27 cellular contexts compared by ENCODE assay signal in the genomic region with DNA sequence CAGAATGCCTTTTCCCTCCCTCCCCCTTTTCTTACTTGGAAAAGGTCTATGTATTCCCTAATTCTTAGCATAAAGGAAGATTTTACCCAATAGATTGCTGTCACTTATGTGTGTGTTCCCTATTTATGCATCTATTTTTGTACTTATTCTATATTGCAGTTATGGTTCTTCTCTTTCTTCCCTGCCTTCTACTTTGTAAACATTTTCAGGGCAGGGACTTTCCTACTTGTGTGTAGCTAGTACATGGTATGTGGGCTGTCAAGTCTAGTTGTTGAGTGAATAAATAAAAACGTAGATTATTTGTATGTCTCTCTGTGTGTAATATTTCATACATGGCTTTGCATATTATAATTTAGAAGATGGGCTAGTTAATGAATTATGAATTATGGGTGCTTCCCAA. TPM values are rescaled to one million over a fixed set of nuclear protein-coding genes. Genes with fewer than 3 reads are reported as not detected.
DNase-seq lines count a peak whose midpoint lies in the region; ATAC-seq, FAIRE-seq and TF ChIP-seq lines count a peak whose summit lies in the region.
"Had no signal": no experiment of that assay in that cellular context is flagged by ENCODE, and none has a peak within 500 bp of the region (broad histone marks: within the 10 kb centered on the region; RNA-seq: fewer than 3 reads in every experiment).

No MANE protein-coding gene starts in this region.

- SMC1A ChIA-PET in GM12878 (lab: Charles Lee; ENCODE audit: uncharacterized antibody, unreplicated experiment): interaction anchor here (0.8 to 2.1 kb wide), 6 partner anchors 9 to 289 kb away, joined by 3 to 6 read pairs (median 4); no protein-coding TSS in a partner anchor

- no peak overlapping the region for H2AFZ ChIP-seq in GM12878 (ENCODE audit: control insufficient read depth, low read depth, low read length)

- peaks cover 53% of the 10 kb centered on the region for H3K79me2 ChIP-seq in GM12878 (ENCODE audit: control insufficient read depth, insufficient read depth, low read length)

- TF ChIP-seq CTCF in HEK293 (tag by site-specific recombination; IDR thresholded peaks at IDR 0.05) (no peak), GM12878 (IDR thresholded peaks at IDR 0.05 in 2 of 3, conservative IDR thresholded peaks at IDR 0.05 in 1 of 3; ENCODE audit: control insufficient read depth in 2 of 3, extremely low read depth in 1 of 3, insufficient read depth in 1 of 3, low read depth in 3 of 3, low read length in 3 of 3) (no peak), fibroblast of villous mesenchyme (IDR thresholded peaks at IDR 0.05; ENCODE audit: insufficient read depth, low read depth, low read length) (no peak)

- peak; percentile 71 for ATAC-seq in GM12878
- ATAC-seq in GM21515 (IDR thresholded peaks at IDR 0.05; ENCODE audit: unreplicated experiment): no peak
- ATAC-seq: A549; CD8-positive, alpha-beta T cell; T-cell had no signal

- POLR2A ChIA-PET in HEK293 (lab: Yijun Ruan, JAX) (interaction anchor here (1.7 kb wide), 1 partner anchor 45 kb away, joined by 9 read pairs; the partner anchor contains the start of gene PSMD14), GM12878 (lab: Charles Lee) (interaction anchor here (1.0 to 1.5 kb wide), 2 partner anchors 10 to 45 kb away, joined by 3 to 7 read pairs; partner anchors contain the start of gene PSMD14)

- H3K36me3 ChIP-seq in HEK293 (ENCODE audit: control insufficient read depth in 2 of 2, insufficient read depth in 1 of 2, low read length in 2 of 2) (no peaks in the 10 kb centered on the region), GM12878 (ENCODE audit: control insufficient read depth in 2 of 2, insufficient read depth in 2 of 2, low read length in 1 of 2) (peaks cover 0 to 5% of the 10 kb centered on the region in 2 experiments; a peak in 2 of 4 replicates)

- intact Hi-C loops in GM12878 (cut with micrococcal nuclease; ENCODE audit: unreplicated experiment): no loop called here

- no peaks in the 10 kb centered on the region for H4K20me1 ChIP-seq in GM12878 (ENCODE audit: control insufficient read depth, insufficient read depth)

- no peak for DNase-seq in GM12892 (ENCODE audit: insufficient read length)
- no peak for DNase-seq in GM12878 (ENCODE audit: low read depth, low spot score)
- peak; percentile 17 for DNase-seq in fibroblast of villous mesenchyme (ENCODE audit: low read depth)
- DNase-seq in NCI-H345 treated with DMSO at 0.1 percent for 48 hours (lab: John Stamatoyannopoulos, UW; ENCODE audit: unreplicated experiment): no peak
- no peak for DNase-seq in activated T-cell treated with anti-CD3 and anti-CD28 coated beads for 4 hours
- DNase-seq in effector CD4-positive, alpha-beta T cell: no peak
- DNase-seq: C1 segment of cervical spinal cord; Caco-2; CD8-positive, alpha-beta T cell; DMS 273 treated with DMSO at 0.1 percent for 48 hours; DMS79; EL; GF-D8; KBM-7; MV-4-11; NCI-H1105; NCI-H1436 treated with DMSO at 0.1 percent for 48 hours; NCI-H187 treated with DMSO at 0.1 percent for 48 hours; NCI-H2107; NCI-H446; NCI-H774; T-cell had no signal

- H3K9me3 ChIP-seq in HEK293 (ENCODE audit: control insufficient read depth, insufficient read depth, low read depth, low read length) (no peaks in the 10 kb centered on the region), GM12878 (replicated peaks; ENCODE audit: control insufficient read depth, insufficient read depth, low read length) (no peaks in the 10 kb centered on the region; the same call in 1 of the 3 replicates)
- H3K9me3 ChIP-seq: A549, Caco-2 had no signal

- peaks cover 16% of the 10 kb centered on the region for H3K4me1 ChIP-seq in HEK293 (ENCODE audit: control insufficient read depth, insufficient read depth, low read length)
- H3K4me1 ChIP-seq in GM12878 (ENCODE audit: control insufficient read depth, insufficient read depth, low read length): peaks cover 6% of the 10 kb centered on the region; the same call in 1 of the 2 replicates

- FAIRE-seq in GM12892 (lab: Jason Lieb, UNC) (peak; percentile 21), GM12878 (lab: Jason Lieb, UNC) (no peak)
- FAIRE-seq: A549, H54, HTR-8/SVneo had no signal

- H3K4me3 ChIP-seq in HEK293 (ENCODE audit: low read depth, low read length) (no peak overlapping the region), GM12878 (no peak overlapping the region), fibroblast of villous mesenchyme (ENCODE audit: low read depth, low read length) (no peak overlapping the region)
- H3K4me3 ChIP-seq: A549 had no signal

- no peak for TF ChIP-seq POLR2A in GM12892 (IDR thresholded peaks at IDR 0.05; ENCODE audit: low read depth, low read length)
- TF ChIP-seq POLR2A in GM12878 (IDR thresholded peaks at IDR 0.05; ENCODE audit: low read depth, low read length): no peak

- TF ChIP-seq EP300 in GM12878 (IDR thresholded peaks at IDR 0.05; ENCODE audit: borderline replicate concordance in 1 of 2, control insufficient read depth in 1 of 2, low read depth in 2 of 2, low read length in 2 of 2): no peak

- in situ Hi-C loops in GM12878 (cut with MboI): no loop called here

- no peaks in the 10 kb centered on the region for H3K27me3 ChIP-seq in GM12878 (replicated peaks in 1 of 2; ENCODE audit: control insufficient read depth in 2 of 2, insufficient read depth in 2 of 2, low read length in 1 of 2)

- no peak overlapping the region for H3K9ac ChIP-seq in GM12878 (ENCODE audit: control insufficient read depth, insufficient read depth, low read length)

- peak overlapping the region; percentile 38; the same call in 1 of the 2 replicates for H3K4me2 ChIP-seq in GM12878 (ENCODE audit: control insufficient read depth, insufficient read depth)
- H3K4me2 ChIP-seq: A549 had no signal

- H3K27ac ChIP-seq in HEK293 (ENCODE audit: extremely low read depth, low read depth, low read length) (no peak overlapping the region), GM12878 (ENCODE audit: control insufficient read depth, insufficient read depth) (no peak overlapping the region)
- H3K27ac ChIP-seq: A549 had no signal

- no TSS peak for BruUV-seq in GM12878 (replicated peaks; lab: Mats Ljungman, UMichigan)

- 0% methylated on average over 1 of the region's 1 CpG for WGBS in GM12878 (ENCODE audit: insufficient coverage, insufficient replicate concordance, low lambda C conversion rate, missing lambda C conversion rate)

- no peak for TF ChIP-seq RAD21 in GM12878 (IDR thresholded peaks at IDR 0.05; ENCODE audit: insufficient read depth, low read depth, low read length)

- CTCF ChIA-PET in HEK293 (lab: Yijun Ruan, JAX) (no interaction called here), GM12878 (lab: Yijun Ruan, JAX) (interaction anchor here (0.7 to 1.4 kb wide), 2 partner anchors 9 to 102 kb away, joined by 3 to 5 read pairs; no protein-coding TSS in a partner anchor)

- RAD21 ChIA-PET in GM12878 (lab: Charles Lee; ENCODE audit: unreplicated experiment): no interaction called here

TF ChIP-seq in HEK293, 187 proteins besides CTCF, POLR2A, EP300 and RAD21:
- TF ChIP-seq, protein P1, sequence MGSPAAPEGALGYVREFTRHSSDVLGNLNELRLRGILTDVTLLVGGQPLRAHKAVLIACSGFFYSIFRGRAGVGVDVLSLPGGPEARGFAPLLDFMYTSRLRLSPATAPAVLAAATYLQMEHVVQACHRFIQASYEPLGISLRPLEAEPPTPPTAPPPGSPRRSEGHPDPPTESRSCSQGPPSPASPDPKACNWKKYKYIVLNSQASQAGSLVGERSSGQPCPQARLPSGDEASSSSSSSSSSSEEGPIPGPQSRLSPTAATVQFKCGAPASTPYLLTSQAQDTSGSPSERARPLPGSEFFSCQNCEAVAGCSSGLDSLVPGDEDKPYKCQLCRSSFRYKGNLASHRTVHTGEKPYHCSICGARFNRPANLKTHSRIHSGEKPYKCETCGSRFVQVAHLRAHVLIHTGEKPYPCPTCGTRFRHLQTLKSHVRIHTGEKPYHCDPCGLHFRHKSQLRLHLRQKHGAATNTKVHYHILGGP (tag by site-specific recombination; IDR thresholded peaks at IDR 0.05): no peak
- 0 out of 2 replicates have a peak, but pooled peaks have one; percentile 14 for TF ChIP-seq IKZF3 (tag by site-specific recombination; IDR thresholded peaks at IDR 0.05)

TF ChIP-seq in GM12878, 131 proteins besides CTCF, POLR2A, EP300 and RAD21:
- TF ChIP-seq SPI1 (IDR thresholded peaks at IDR 0.05; ENCODE audit: borderline replicate concordance, insufficient read depth, low read depth, low read length): no peak
- TF ChIP-seq RELB (IDR thresholded peaks at IDR 0.05; ENCODE audit: low read depth): peak; percentile 72

RNA-seq across cellular contexts. Expression of gene PSMD14, which starts 45.3 kb away (rescaled TPM):
- polyA plus RNA-seq in GM12892 (2012; ENCODE audit: missing spikeins): 86.4 TPM
- total RNA-seq in GM12878 (2013; cell fraction: nucleolus; rRNA removed): 100.0 and 104 TPM in 2 replicates
- total RNA-seq in GM12878 (2014; rRNA removed) (75.0 and 91.1 TPM in 2 replicates), GM12878 (2014; rRNA removed; fragmentation: Illumina TruSeq; extraction: Trizol) (126 and 131 TPM in 2 replicates), GM12878 (2021) (81.0 and 85.1 TPM in 2 replicates), fibroblast of villous mesenchyme (97.3 and 121 TPM in 2 replicates)
- 37.2 TPM for polyA plus RNA-seq in GM12878 (2011; ENCODE audit: low read depth)
- polyA plus RNA-seq in GM12878 (2011; rRNA removed) (122 and 178 TPM in 2 replicates), GM12878 (2014; fragmentation: Illumina TruSeq; extraction: Trizol) (92.8 and 98.4 TPM in 2 replicates), GM12878 (2014; fragmentation: Nextera tagmentation; extraction: Ambion mirVana) (100 to 1,000 TPM; 225 to 253 TPM), GM12878 (2014; rRNA removed) (66.8 and 70.5 TPM in 2 replicates), GM12878 (2016; fragmentation: Nextera tagmentation; extraction: Ambion mirVana) (100 to 1,000 TPM; 161 TPM)
- polyA plus RNA-seq in GM12878 (2011; cell fraction: cytosol; rRNA removed): 40.5 and 46.6 TPM in 2 replicates
- polyA plus RNA-seq in GM12878 (2011; cell fraction: nucleus; rRNA removed): 38.5 and 44.4 TPM in 2 replicates
- 50.0 and 61.7 TPM in 2 replicates for polyA plus RNA-seq in GM12878 (2012)
- polyA minus RNA-seq in GM12878 (2011; rRNA and poly(A)+ RNA removed): 49.6 and 69.6 TPM in 2 replicates
- polyA minus RNA-seq in GM12878 (2011; cell fraction: cytosol; rRNA and poly(A)+ RNA removed): 25.8 TPM in 2 replicates
- polyA minus RNA-seq in GM12878 (2011; cell fraction: nucleus; rRNA and poly(A)+ RNA removed): 48.6 and 66.5 TPM in 2 replicates
